ENCODE assay signal across 8 cellular contexts in the genomic region with DNA sequence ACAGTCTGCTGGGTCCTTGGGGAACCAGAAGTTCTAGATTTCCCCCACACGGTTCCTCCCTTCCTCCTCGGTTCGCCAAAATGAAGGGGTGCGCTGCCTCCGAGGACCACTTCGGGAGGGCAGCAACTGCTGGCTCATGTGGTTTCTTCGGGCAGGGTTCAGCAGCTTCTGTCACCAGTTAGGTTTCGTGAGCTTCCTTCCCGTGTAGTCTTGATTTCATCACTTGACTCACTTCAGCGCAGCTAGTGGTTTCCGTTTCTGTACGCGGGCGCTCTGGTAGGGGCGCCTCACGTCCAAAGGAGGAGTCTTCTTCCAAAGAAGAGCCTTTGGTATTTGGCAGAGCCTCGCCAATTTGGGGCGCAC. TPM values are rescaled to one million over a fixed set of nuclear protein-coding genes. Genes with fewer than 3 reads are reported as not detected.
DNase-seq lines count a peak whose midpoint lies in the region; ATAC-seq and TF ChIP-seq lines count a peak whose summit lies in the region.

No MANE protein-coding gene starts in this region.

- H2BK120ac ChIP-seq in trophoblast cell (ENCODE audit: insufficient read depth, low read length, poor library complexity) = peak overlapping the region; percentile 51

- peak overlapping the region; percentile 28 for H3K9ac ChIP-seq in trophoblast cell (ENCODE audit: low read length)

- peak overlapping the region; percentile 45 for H4K12ac ChIP-seq in trophoblast cell (ENCODE audit: low read depth, low read length)

- H3K18ac ChIP-seq in trophoblast cell (ENCODE audit: low read length) = peak overlapping the region; percentile 31

- H2BK5ac ChIP-seq in trophoblast cell (ENCODE audit: low read depth, low read length, poor library complexity) = no peak overlapping the region

- no CpG with 5 or more reads among the region's 18 CpGs for WGBS in trophoblast cell (ENCODE audit: extremely low coverage, insufficient coverage, insufficient read length)
- WGBS in aorta, 2 donors = 10 to 11% methylated on average over 18 of the region's 18 CpGs

- H3K79me1 ChIP-seq in trophoblast cell (ENCODE audit: low read length) = peaks cover 7% of the 10 kb centered on the region

- ATAC-seq in GM18508 (IDR thresholded peaks at IDR 0.05; ENCODE audit: insufficient read depth, unreplicated experiment) (peak; percentile 97), HG02981 (IDR thresholded peaks at IDR 0.05; ENCODE audit: unreplicated experiment) (peak; percentile 98), Right ventricle myocardium superior (ENCODE audit: poor library complexity) (peak; percentile 70), aorta (ENCODE audit: low FRiP score) (peak; percentile 62)

- H3K27me3 ChIP-seq in trophoblast cell (ENCODE audit: insufficient read depth, low read length) (no peaks in the 10 kb centered on the region), aorta (ENCODE audit: control insufficient read depth in 1 of 2, insufficient read depth in 2 of 2, low read length in 1 of 2) (no peaks in the 10 kb centered on the region)

- H3K79me2 ChIP-seq in trophoblast cell (ENCODE audit: control insufficient read depth, insufficient read depth, low read length, poor library complexity) = no peaks in the 10 kb centered on the region

- H2AFZ ChIP-seq in trophoblast cell (ENCODE audit: insufficient read depth, low read length, poor library complexity) = peak overlapping the region; percentile 53

- peak overlapping the region; percentile 38 for H2BK12ac ChIP-seq in trophoblast cell (ENCODE audit: low read length)

- intact Hi-C loops in Right ventricle myocardium superior (cut with DNase I) = no loop called here
- intact Hi-C loops in aorta (cut with DNase I) = no loop called here

- H3K4ac ChIP-seq in trophoblast cell (ENCODE audit: low read depth, low read length) = no peak overlapping the region

- peak overlapping the region; percentile 88 for H3K4me2 ChIP-seq in trophoblast cell (ENCODE audit: low read length)

- peak overlapping the region; percentile 29 for H4K91ac ChIP-seq in trophoblast cell (ENCODE audit: low read depth, low read length)

- H3K36me3 ChIP-seq in trophoblast cell (ENCODE audit: control insufficient read depth in 1 of 2, insufficient read depth in 2 of 2, low read length in 2 of 2) = no peaks in the 10 kb centered on the region
- H3K36me3 ChIP-seq in aorta (ENCODE audit: control insufficient read depth in 1 of 2, insufficient read depth in 2 of 2, low read length in 1 of 2) = no peaks in the 10 kb centered on the region

- no peak overlapping the region for H3K23ac ChIP-seq in trophoblast cell (ENCODE audit: low read length)

- DNase-seq in NCI-H748 treated with DMSO at 0.1 percent for 48 hours (lab: John Stamatoyannopoulos, UW) (peak; percentile 22), activated gamma-delta T cell (lab: John Stamatoyannopoulos, UW) (peak; percentile 27), Right ventricle myocardium superior (peak; percentile 59), trophoblast cell (peak; percentile 40 to 68), aorta (peak; percentile 51 to 75)

- TF ChIP-seq CTCF in 22Rv1 (IDR thresholded peaks at IDR 0.05) = no peak

- H3K27ac ChIP-seq in 22Rv1 (peak overlapping the region; percentile 87), trophoblast cell (ENCODE audit: low read depth, low read length) (no peak overlapping the region), aorta (ENCODE audit: low read depth in 1 of 2, low read length in 2 of 2) (no peak overlapping the region)

- H3K14ac ChIP-seq in trophoblast cell (ENCODE audit: low read length) = peak overlapping the region; percentile 38

- no peak overlapping the region for H2AK5ac ChIP-seq in trophoblast cell (ENCODE audit: low read length)

- peak overlapping the region; percentile 55 for H4K8ac ChIP-seq in trophoblast cell (ENCODE audit: low read depth, low read length)

- H3K4me3 ChIP-seq in trophoblast cell (ENCODE audit: low read depth, low read length) = peak overlapping the region; percentile 96
- H3K4me3 ChIP-seq in aorta (ENCODE audit: low read length in 2 of 2) = peak overlapping the region; percentile 22 to 44

- H3K4me1 ChIP-seq in trophoblast cell (ENCODE audit: control insufficient read depth in 1 of 2, insufficient read depth in 2 of 2, low read length in 2 of 2) (no peaks in the 10 kb centered on the region), aorta (ENCODE audit: control insufficient read depth in 1 of 2, insufficient read depth in 2 of 2, low read length in 2 of 2) (no peaks in the 10 kb centered on the region)

- H3K9me3 ChIP-seq in trophoblast cell (ENCODE audit: insufficient read depth, low read depth, low read length) = no peaks in the 10 kb centered on the region
- no peaks in the 10 kb centered on the region for H3K9me3 ChIP-seq in aorta (ENCODE audit: control insufficient read depth, low read length)

RNA-seq across cellular contexts. Expression of gene GALNT3, which starts 0.5 kb away (rescaled TPM):
- total RNA-seq in Right ventricle myocardium superior (0.19 TPM), aorta (1 to 10 TPM; 2.0 to 2.4 TPM)
- polyA plus RNA-seq in trophoblast cell (2013) = 8.9 and 9.9 TPM in 2 replicates
- polyA plus RNA-seq in aorta = 1 to 10 TPM in 1 of 2 donors, under 1 TPM in 1; 0.23 to 3.4 TPM
